ENCODE assay signal across 16 cellular contexts in the genomic region with DNA sequence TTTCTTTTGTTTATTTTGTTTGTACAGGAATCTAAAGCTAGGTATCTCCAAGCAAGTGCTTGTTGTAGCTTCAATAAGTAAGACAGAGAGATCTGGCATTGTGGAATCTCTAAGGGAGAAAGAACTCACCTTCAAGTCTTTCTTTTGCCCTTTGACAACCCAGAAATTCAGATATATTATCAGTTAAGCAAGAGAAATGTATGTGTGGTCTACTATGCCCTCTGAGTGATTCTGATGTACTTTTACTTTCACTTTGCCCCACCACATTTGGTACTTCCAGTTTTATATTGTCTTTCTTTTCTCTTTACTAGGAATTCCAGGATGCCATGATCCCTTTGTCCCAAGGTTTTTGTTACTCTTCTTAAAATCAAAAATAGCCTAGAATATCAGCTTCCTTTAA.
DNase-seq lines count a peak whose midpoint lies in the region; ATAC-seq and TF ChIP-seq lines count a peak whose summit lies in the region.
"Had no signal": no experiment of that assay in that cellular context is flagged by ENCODE, and none has a peak within 500 bp of the region (broad histone marks: within the 10 kb centered on the region; RNA-seq: fewer than 3 reads in every experiment).

No MANE protein-coding gene starts in this region.

- ATAC-seq in GM19351 (IDR thresholded peaks at IDR 0.05; ENCODE audit: unreplicated experiment), result peak; percentile 64
- ATAC-seq in HG02884 (IDR thresholded peaks at IDR 0.05; ENCODE audit: unreplicated experiment), result no peak
- no peak for ATAC-seq in GM19023 (IDR thresholded peaks at IDR 0.05; ENCODE audit: unreplicated experiment)
- ATAC-seq: K562 had no signal

- peak overlapping the region; percentile 95 for H2AFZ ChIP-seq in OCI-LY3 (ENCODE audit: low read depth, low read length)

- H3K27ac Mint-ChIP-seq in CD8-positive, alpha-beta memory T cell, result peak overlapping the region in 1 of 8 donors; percentile 51

- H3K9ac ChIP-seq in OCI-LY3 (ENCODE audit: low read length), result peak overlapping the region; percentile 3; the same call in 1 of the 2 replicates

- no peak overlapping the region for H3K4me3 ChIP-seq in CD8-positive, alpha-beta memory T cell (ENCODE audit: low read length)
- H3K4me3 ChIP-seq in OCI-LY3 (ENCODE audit: low read length), result peak overlapping the region; percentile 65
- peak overlapping the region; percentile 19 for H3K4me3 ChIP-seq in fibroblast of pulmonary artery (replicated peaks; ENCODE audit: low read depth, low read length)
- H3K4me3 ChIP-seq in BE2C (ENCODE audit: low read depth, low read length), result no peak overlapping the region
- H3K4me3 ChIP-seq: coronary artery, K562, SJSA1 had no signal

- no peaks in the 10 kb centered on the region for H3K79me2 ChIP-seq in OCI-LY3 (ENCODE audit: low read length)

- no peak overlapping the region for H3K27ac ChIP-seq in CD8-positive, alpha-beta memory T cell (ENCODE audit: low read depth, low read length)
- H3K27ac ChIP-seq in OCI-LY3 (ENCODE audit: low read length), result no peak overlapping the region
- H3K27ac ChIP-seq: coronary artery, esophagus squamous epithelium, SJSA1 had no signal

- TF ChIP-seq CTCF in OCI-LY3 (IDR thresholded peaks at IDR 0.05; ENCODE audit: low read depth, low read length) (no peak), fibroblast of pulmonary artery (IDR thresholded peaks at IDR 0.05; ENCODE audit: low read length, missing control alignments) (no peak), BE2C (IDR thresholded peaks at IDR 0.05; ENCODE audit: low read depth, low read length) (no peak)

- peak overlapping the region; percentile 74 for H3K4me2 ChIP-seq in OCI-LY3 (ENCODE audit: low read length)

- peak overlapping the region in 6 of 7 donors; percentile 11 to 75 (median 42) for H3K4me3 Mint-ChIP-seq in CD8-positive, alpha-beta memory T cell

- H3K4me1 ChIP-seq in CD8-positive, alpha-beta memory T cell (ENCODE audit: insufficient read depth, low read length), result no peaks in the 10 kb centered on the region
- H3K4me1 ChIP-seq in OCI-LY3 (ENCODE audit: low read length), result peaks cover 12% of the 10 kb centered on the region
- H3K4me1 ChIP-seq in BE2C, result no peaks in the 10 kb centered on the region
- H3K4me1 ChIP-seq: esophagus squamous epithelium, SJSA1 had no signal

- peaks cover 5 to 13% (median 8%) of the 10 kb centered on the region in 3 donors for H3K4me1 Mint-ChIP-seq in CD8-positive, alpha-beta memory T cell

- H3K36me3 ChIP-seq in CD8-positive, alpha-beta memory T cell (ENCODE audit: insufficient read depth, low read length), result no peaks in the 10 kb centered on the region
- H3K36me3 ChIP-seq in OCI-LY3 (replicated peaks; ENCODE audit: low read depth, low read length) (no peaks in the 10 kb centered on the region), BE2C (no peaks in the 10 kb centered on the region)
- H3K36me3 ChIP-seq: esophagus squamous epithelium, SJSA1 had no signal

- CTCF ChIA-PET in CD8-positive, alpha-beta memory T cell (lab: Charles Lee), result no interaction called here

- H3K27me3 Mint-ChIP-seq in CD8-positive, alpha-beta memory T cell, result no peaks in the 10 kb centered on the region

- H3K9me3 ChIP-seq in CD8-positive, alpha-beta memory T cell (ENCODE audit: low read length), result no peaks in the 10 kb centered on the region
- H3K9me3 ChIP-seq in OCI-LY3 (ENCODE audit: insufficient read depth, low read length) (no peaks in the 10 kb centered on the region), BE2C (no peaks in the 10 kb centered on the region)
- H3K9me3 ChIP-seq: esophagus squamous epithelium, SJSA1 had no signal

- H3K27me3 ChIP-seq in CD8-positive, alpha-beta memory T cell (ENCODE audit: insufficient read depth, low read length, poor library complexity, severe bottlenecking), result no peaks in the 10 kb centered on the region
- H3K27me3 ChIP-seq in OCI-LY3 (ENCODE audit: low read depth, low read length) (no peaks in the 10 kb centered on the region), BE2C (no peaks in the 10 kb centered on the region)
- H3K27me3 ChIP-seq: esophagus squamous epithelium, SJSA1 had no signal

- no peaks in the 10 kb centered on the region for H3K36me3 Mint-ChIP-seq in CD8-positive, alpha-beta memory T cell

- no peaks in the 10 kb centered on the region for H4K20me1 ChIP-seq in OCI-LY3 (ENCODE audit: insufficient read depth, low read length)

- DNase-seq in CD8-positive, alpha-beta memory T cell, result no peak
- DNase-seq in fibroblast of pulmonary artery (ENCODE audit: low read depth), result no peak
- no peak for DNase-seq in BE2C
- no peak for DNase-seq in NCI-H2107 (lab: John Stamatoyannopoulos, UW)
- DNase-seq: esophagus squamous epithelium, GF-D8, mesendoderm, NCI-H2081, substantia nigra had no signal

- POLR2A ChIA-PET in CD8-positive, alpha-beta memory T cell (lab: Charles Lee), result no interaction called here

- H3K9me3 Mint-ChIP-seq in CD8-positive, alpha-beta memory T cell, result peaks cover 0 to 9% (median 0%) of the 10 kb centered on the region in 5 donors

Comparison
In these comparisons a context has a peak if more than half of its experiments do, and no peak if none do; other contexts are left out.
1. H3K4me3 ChIP-seq: peak in OCI-LY3 (single experiment) and fibroblast of pulmonary artery (single experiment); none in CD8-positive, alpha-beta memory T cell (single experiment) and BE2C (single experiment).